8 cellular contexts compared by ENCODE assay signal in the genomic region with DNA sequence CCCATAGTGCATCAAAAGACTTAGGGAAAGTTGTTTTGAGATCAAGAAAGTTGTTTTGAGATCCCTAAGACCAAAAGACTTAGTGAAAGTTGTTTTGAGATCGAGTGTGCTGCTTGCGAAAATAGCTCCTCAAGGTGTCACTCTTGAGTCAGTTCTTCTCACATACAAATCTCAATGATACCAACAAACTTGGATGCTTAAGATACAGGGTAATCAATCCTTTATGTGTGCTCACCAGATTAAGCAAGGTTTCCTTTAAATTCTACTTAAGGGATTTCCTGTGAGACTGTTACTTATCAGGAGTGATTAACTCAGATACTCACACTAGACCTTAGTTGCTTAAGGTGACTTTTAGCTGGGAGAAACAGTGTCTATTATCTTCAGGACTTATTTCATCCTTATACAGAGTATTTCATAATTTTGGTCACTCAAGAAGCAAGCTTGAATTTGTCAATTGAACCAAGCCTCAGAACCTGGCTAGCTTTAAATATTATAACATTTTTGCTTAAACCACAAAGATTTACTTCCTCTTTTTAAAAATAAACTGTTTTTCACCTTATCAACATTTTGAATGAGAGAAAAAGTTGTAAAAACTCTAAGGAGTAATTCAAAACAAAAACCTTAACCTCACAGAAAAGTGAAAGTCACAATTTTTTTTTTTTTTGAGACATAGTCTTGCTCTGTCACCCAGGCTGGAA. TPM values are rescaled to one million over a fixed set of nuclear protein-coding genes. Genes with fewer than 3 reads are reported as not detected.
DNase-seq lines count a peak whose midpoint lies in the region; ATAC-seq and TF ChIP-seq lines count a peak whose summit lies in the region.

No MANE protein-coding gene starts in this region.

- H3K4me3 ChIP-seq in LNCaP clone FGC (ENCODE audit: low read depth, low read length) (no peak overlapping the region), SJCRH30 (no peak overlapping the region)

- TF ChIP-seq CTCF in LNCaP clone FGC (IDR thresholded peaks at IDR 0.05; ENCODE audit: control insufficient read depth, extremely low read depth, insufficient read depth) (peak; percentile 69), mesothelial cell of epicardium (IDR thresholded peaks at IDR 0.05; ENCODE audit: unreplicated experiment) (peak; percentile 24)

- peaks cover 4% of the 10 kb centered on the region for H3K4me1 Mint-ChIP-seq in mesothelial cell of epicardium

- H3K27me3 ChIP-seq in SJCRH30, result no peaks in the 10 kb centered on the region

- no peaks in the 10 kb centered on the region for H3K36me3 Mint-ChIP-seq in mesothelial cell of epicardium

- H3K4me3 Mint-ChIP-seq in mesothelial cell of epicardium, result no peak overlapping the region

- H3K9me3 ChIP-seq in SJCRH30 (replicated peaks), result no peaks in the 10 kb centered on the region

- peak overlapping the region; percentile 65 for H3K27ac Mint-ChIP-seq in mesothelial cell of epicardium

- DNase-seq in DMS 273 treated with DMSO at 0.1 percent for 48 hours (lab: John Stamatoyannopoulos, UW), result peak; percentile 99
- peak; percentile 44 for DNase-seq in LNCaP clone FGC (ENCODE audit: low read depth)
- DNase-seq in SJCRH30, result peak; percentile 16 to 66
- peak; percentile 65 for DNase-seq in dedifferentiated amniotic fluid mesenchymal stem cell (ENCODE audit: extremely low spot score)
- no peak for DNase-seq in mesothelial cell of epicardium (ENCODE audit: low spot score in 2 of 2, unreplicated experiment in 2 of 2)
- no peak for DNase-seq in activated CD4-positive, CD25-positive, alpha-beta regulatory T cell (lab: John Stamatoyannopoulos, UW)

- no peak overlapping the region for H3K27ac ChIP-seq in SJCRH30

- H3K36me3 ChIP-seq in SJCRH30, result no peaks in the 10 kb centered on the region

- peaks cover 17% of the 10 kb centered on the region for H3K27me3 Mint-ChIP-seq in mesothelial cell of epicardium (ENCODE audit: low read depth)

- H3K4me1 ChIP-seq in SJCRH30, result no peaks in the 10 kb centered on the region

- no peaks in the 10 kb centered on the region for H3K9me3 Mint-ChIP-seq in mesothelial cell of epicardium

- peak; percentile 51 for ATAC-seq in GM19324 (IDR thresholded peaks at IDR 0.05; ENCODE audit: low FRiP score, unreplicated experiment)
- ATAC-seq in GM21786 (IDR thresholded peaks at IDR 0.05; ENCODE audit: unreplicated experiment), result no peak

RNA-seq across cellular contexts. Expression of a gene that starts 8.0 kb away (rescaled TPM):
- 36.2 and 37.5 TPM in 2 replicates for total RNA-seq in SJCRH30 (2014; rRNA removed; shearing (Covaris generic))
- total RNA-seq in mesothelial cell of epicardium, result 33.2 to 33.6 TPM (median 33.3 TPM) in 3 replicates

RNA-seq across cellular contexts. Expression of a gene that starts 56.2 kb away (rescaled TPM):
- 128 and 129 TPM in 2 replicates for total RNA-seq in SJCRH30 (2014; rRNA removed; shearing (Covaris generic))
- total RNA-seq in mesothelial cell of epicardium, result 81.8 to 90.9 TPM (median 85.3 TPM) in 3 replicates

Comparison
In these comparisons a context has a peak if more than half of its experiments do, and no peak if none do; other contexts are left out.
1. DNase-seq: peak in DMS 273 treated with DMSO at 0.1 percent for 48 hours (single experiment), LNCaP clone FGC (single experiment), SJCRH30 (2 of 2) and dedifferentiated amniotic fluid mesenchymal stem cell (single experiment); none in mesothelial cell of epicardium (0 of 2) and activated CD4-positive, CD25-positive, alpha-beta regulatory T cell (0 of 4).